ENCODE assay signal across 11 cellular contexts in genomic region chr17:29664743-29665479, GRCh38. TPM values are rescaled to one million over a fixed set of nuclear protein-coding genes. Genes with fewer than 3 reads are reported as not detected.
A peak's percentile ranks its signal among the peaks of the same experiment; 100 is the strongest.
DNase-seq lines count a peak whose midpoint lies in the region; ATAC-seq and TF ChIP-seq lines count a peak whose summit lies in the region.
"Had no signal": no experiment of that assay in that cellular context is flagged by ENCODE, and none has a peak within 500 bp of the region (broad histone marks: within the 10 kb centered on the region; RNA-seq: fewer than 3 reads in every experiment).

No MANE protein-coding gene starts in this region.

- peak; percentile 32 for DNase-seq in activated naive CD4-positive, alpha-beta T cell treated with anti-CD3 and anti-CD28 coated beads for 36 hours
- DNase-seq in activated naive CD4-positive, alpha-beta T cell treated with anti-CD3 and anti-CD28 coated beads, Interleukin-2, amount 50 U/mL, for 16 hours, result no peak
- DNase-seq in RPMI7951 (ENCODE audit: low read depth), result peak; percentile 22
- peak; percentile 53 to 91 for DNase-seq in fibroblast of lung (ENCODE audit: low read depth in 2 of 2)
- no peak for DNase-seq in stimulated activated naive CD8-positive, alpha-beta T cell treated with anti-CD3 and anti-CD28 coated beads, Interleukin-15, Interleukin-2, amounts not matched to agents 100 U/mL and 50 U/mL, for 24 hours
- DNase-seq in anterior cingulate cortex (lab: John Stamatoyannopoulos, UW), result no peak
- no peak for DNase-seq in NCI-H2107 treated with DMSO at 0.1 percent for 48 hours (lab: John Stamatoyannopoulos, UW; ENCODE audit: unreplicated experiment)
- no peak for DNase-seq in hypothalamus (lab: John Stamatoyannopoulos, UW)
- DNase-seq: NCI-H2029 treated with DMSO at 0.1 percent for 48 hours had no signal

- intact Hi-C loops in activated naive CD4-positive, alpha-beta T cell treated with anti-CD3 and anti-CD28 coated beads for 36 hours (cut with micrococcal nuclease), result loop anchor here (1.0 to 2.0 kb wide), 7 partner anchors 9 to 95 kb away; no protein-coding TSS in a partner anchor

- H3K4me3 ChIP-seq in fibroblast of lung (replicated peaks in 1 of 4; ENCODE audit: control extremely low read depth in 1 of 4, insufficient read depth in 1 of 4, low read depth in 3 of 4, low read length in 4 of 4), result no peak overlapping the region

- H3K4me1 Mint-ChIP-seq in activated naive CD4-positive, alpha-beta T cell treated with anti-CD3 and anti-CD28 coated beads for 36 hours (ENCODE audit: low read depth), result peaks cover 54% of the 10 kb centered on the region

- no peaks in the 10 kb centered on the region for H3K9me3 ChIP-seq in fibroblast of lung (ENCODE audit: control insufficient read depth, insufficient read depth, low read depth, low read length)

- H3K4me2 ChIP-seq in fibroblast of lung (ENCODE audit: extremely low read depth, insufficient read depth, low read length), result no peak overlapping the region

- H3K36me3 ChIP-seq in fibroblast of lung (ENCODE audit: control insufficient read depth, insufficient read depth, low read length), result peaks cover 2% of the 10 kb centered on the region

- H3K9ac ChIP-seq in fibroblast of lung (ENCODE audit: insufficient read depth, low read length), result no peak overlapping the region

- TF ChIP-seq CTCF in fibroblast of lung (conservative IDR thresholded peaks at IDR 0.05 in 1 of 2, IDR thresholded peaks at IDR 0.05 in 1 of 2; ENCODE audit: low read depth in 1 of 2, low read length in 2 of 2), result no peak

- H3K27me3 ChIP-seq in fibroblast of lung (ENCODE audit: control insufficient read depth, insufficient read depth, low read length), result no peaks in the 10 kb centered on the region

- no peaks in the 10 kb centered on the region for H3K27me3 Mint-ChIP-seq in activated naive CD4-positive, alpha-beta T cell treated with anti-CD3 and anti-CD28 coated beads for 36 hours (ENCODE audit: low read depth)

- H3K79me2 ChIP-seq in fibroblast of lung (ENCODE audit: control insufficient read depth, insufficient read depth, low read length), result no peaks in the 10 kb centered on the region

- ATAC-seq in stimulated activated naive CD8-positive, alpha-beta T cell treated with anti-CD3 and anti-CD28 coated beads, Interleukin-15, Interleukin-2, amounts not matched to agents 100 U/mL and 50 U/mL, for 24 hours, result peak; percentile 99

- H3K27ac ChIP-seq in fibroblast of lung (ENCODE audit: insufficient read depth, low read length), result no peak overlapping the region
- H3K27ac ChIP-seq: C4-2B had no signal

- peaks cover 29% of the 10 kb centered on the region for H3K36me3 Mint-ChIP-seq in activated naive CD4-positive, alpha-beta T cell treated with anti-CD3 and anti-CD28 coated beads for 36 hours (ENCODE audit: low read depth)

- H3K27ac Mint-ChIP-seq in activated naive CD4-positive, alpha-beta T cell treated with anti-CD3 and anti-CD28 coated beads for 36 hours, result peak overlapping the region; percentile 90

- no peak overlapping the region for H2AFZ ChIP-seq in fibroblast of lung (ENCODE audit: low read length)

- H3K9me3 Mint-ChIP-seq in activated naive CD4-positive, alpha-beta T cell treated with anti-CD3 and anti-CD28 coated beads for 36 hours, result no peaks in the 10 kb centered on the region
- H3K9me3 Mint-ChIP-seq: nephron had no signal

- H3K4me3 Mint-ChIP-seq in activated naive CD4-positive, alpha-beta T cell treated with anti-CD3 and anti-CD28 coated beads for 36 hours, result no peak overlapping the region
- H3K4me3 Mint-ChIP-seq: nephron had no signal

- no peaks in the 10 kb centered on the region for H3K4me1 ChIP-seq in fibroblast of lung (ENCODE audit: control insufficient read depth, extremely low read depth, insufficient read depth, low read length)

- no peaks in the 10 kb centered on the region for H4K20me1 ChIP-seq in fibroblast of lung (ENCODE audit: control insufficient read depth, extremely low read depth, insufficient read depth, low read length)

- CTCF ChIA-PET in activated naive CD4-positive, alpha-beta T cell treated with anti-CD3 and anti-CD28 coated beads for 36 hours (lab: Charles Lee), result interaction anchor here (0.7 to 2.1 kb wide), 11 partner anchors 10 to 141 kb away, joined by 3 to 7 read pairs (median 4); no protein-coding TSS in a partner anchor

RNA-seq across cellular contexts. Expression of gene CORO6, which starts 42.2 kb away (rescaled TPM):
- 10 to 100 TPM; 24.8 to 27.3 TPM for total RNA-seq in activated naive CD4-positive, alpha-beta T cell treated with anti-CD3 and anti-CD28 coated beads for 36 hours
- 9.9 and 10.1 TPM in 2 replicates for total RNA-seq in RPMI7951 (2014; rRNA removed; shearing (Covaris generic))
- 9.8 and 19.3 TPM in 2 replicates for total RNA-seq in fibroblast of lung
- 7.0 and 8.0 TPM in 2 replicates for polyA plus RNA-seq in fibroblast of lung
- polyA plus RNA-seq in fibroblast of lung (2012), result 5.4 and 6.0 TPM in 2 replicates
- 22.0 and 38.2 TPM in 2 replicates for polyA minus RNA-seq in fibroblast of lung (ENCODE audit: low replicate concordance)

Comparison
In these comparisons a context has a peak if more than half of its experiments do, and no peak if none do; other contexts are left out.
1. DNase-seq: peak in activated naive CD4-positive, alpha-beta T cell treated with anti-CD3 and anti-CD28 coated beads for 36 hours (single experiment), RPMI7951 (single experiment) and fibroblast of lung (2 of 2); none in activated naive CD4-positive, alpha-beta T cell treated with anti-CD3 and anti-CD28 coated beads, Interleukin-2, amount 50 U/mL, for 16 hours (single experiment), stimulated activated naive CD8-positive, alpha-beta T cell treated with anti-CD3 and anti-CD28 coated beads, Interleukin-15, Interleukin-2, amounts not matched to agents 100 U/mL and 50 U/mL, for 24 hours (single experiment), anterior cingulate cortex (0 of 58), NCI-H2107 treated with DMSO at 0.1 percent for 48 hours (single experiment) and hypothalamus (0 of 51).